Comparison of ENCODE assay signal across 8 cellular contexts in the genomic region with DNA sequence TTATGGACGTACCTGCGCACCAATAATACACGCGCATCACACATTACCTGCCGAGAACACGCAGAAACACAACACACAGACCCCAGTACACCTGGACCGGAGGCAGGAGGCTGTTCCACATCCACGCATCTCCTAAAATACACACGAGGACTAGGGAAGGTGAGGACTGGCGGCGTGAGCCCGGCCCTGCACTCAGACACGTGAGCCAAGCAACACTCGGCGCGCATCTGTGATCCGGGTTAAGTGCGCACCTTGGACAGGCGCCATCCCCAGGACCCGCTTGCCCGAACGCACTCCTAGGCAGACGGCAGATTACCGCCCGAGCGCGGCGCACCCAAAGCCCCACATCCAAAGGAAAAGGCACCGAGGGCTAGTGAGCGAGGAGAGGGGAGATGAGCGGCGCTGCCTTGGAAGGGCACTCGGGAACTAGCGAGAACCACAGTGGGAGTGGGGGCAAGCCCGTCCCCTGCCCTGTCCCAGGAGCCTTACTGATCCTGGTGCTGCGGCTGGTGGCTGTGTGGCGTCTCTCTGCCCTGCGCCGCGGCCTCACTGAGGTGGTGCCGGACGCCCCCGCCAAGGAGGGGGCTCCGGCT.
A peak's percentile ranks its signal among the peaks of the same experiment; 100 is the strongest.
DNase-seq lines count a peak whose midpoint lies in the region; ATAC-seq and TF ChIP-seq lines count a peak whose summit lies in the region.

No MANE protein-coding gene starts in this region.

- no peak for TF ChIP-seq CTCF in OCI-LY1 (IDR thresholded peaks at IDR 0.05; ENCODE audit: low read length)

- no peaks in the 10 kb centered on the region for H3K4me1 ChIP-seq in OCI-LY1 (ENCODE audit: insufficient read depth, low read length, severe bottlenecking)

- peak overlapping the region; percentile 26; the same call in 1 of the 2 replicates for H3K4me2 ChIP-seq in OCI-LY1 (ENCODE audit: low read length)

- peaks cover 8% of the 10 kb centered on the region for H3K27me3 ChIP-seq in OCI-LY1 (ENCODE audit: insufficient read depth, low read length)

- no peaks in the 10 kb centered on the region for H3K9me3 ChIP-seq in OCI-LY1 (ENCODE audit: low read length)

- no peak overlapping the region for H3K4me3 ChIP-seq in OCI-LY1 (ENCODE audit: low read depth, low read length, poor library complexity, severe bottlenecking)

- H3F3A ChIP-seq in OCI-LY1 (ENCODE audit: insufficient read depth, low read length): no peaks in the 10 kb centered on the region

- no peaks in the 10 kb centered on the region for H3K9me2 ChIP-seq in OCI-LY1 (ENCODE audit: low read depth, low read length)

- H3K27ac ChIP-seq in OCI-LY1 (ENCODE audit: low read depth, low read length, poor library complexity, severe bottlenecking): no peak overlapping the region
- peak overlapping the region; percentile 77 for H3K27ac ChIP-seq in caudate nucleus (ENCODE audit: low read depth, low read length)

- peak; percentile 20 for ATAC-seq in HG02938 (IDR thresholded peaks at IDR 0.05; ENCODE audit: unreplicated experiment)

- no peak overlapping the region for H3K9ac ChIP-seq in OCI-LY1 (ENCODE audit: low read length)

- no peaks in the 10 kb centered on the region for H3K79me2 ChIP-seq in OCI-LY1 (ENCODE audit: insufficient read depth, low read length)

- H2AFZ ChIP-seq in OCI-LY1 (ENCODE audit: low read length): no peak overlapping the region

- no peaks in the 10 kb centered on the region for H4K20me1 ChIP-seq in OCI-LY1 (ENCODE audit: insufficient read depth, low read length)

- DNase-seq in NCI-H1436 (lab: John Stamatoyannopoulos, UW) (peak; percentile 17), NCI-H1436 treated with DMSO at 0.1 percent for 48 hours (lab: John Stamatoyannopoulos, UW) (no peak), caudate nucleus (lab: John Stamatoyannopoulos, UW) (peak in 39 of 61 donors; percentile 6 to 73 (median 38)), left kidney (ENCODE audit: low read depth, low spot score) (peak; percentile 73), GM19240 (ENCODE audit: insufficient read length, low spot score) (no peak)
- DNase-seq in stimulated activated CD4-positive, alpha-beta T cell treated with anti-CD3 and anti-CD28 coated beads, Interleukin-4, amount 100 ng/mL, for 1 hour: peak; percentile 22

- H3K36me3 ChIP-seq in OCI-LY1 (ENCODE audit: insufficient read depth, low read length): no peaks in the 10 kb centered on the region

Comparison
In these comparisons a context has a peak if more than half of its experiments do, and no peak if none do; other contexts are left out.
1. DNase-seq: peak in NCI-H1436 (single experiment), caudate nucleus (39 of 61), left kidney (single experiment) and stimulated activated CD4-positive, alpha-beta T cell treated with anti-CD3 and anti-CD28 coated beads, Interleukin-4, amount 100 ng/mL, for 1 hour (single experiment); none in NCI-H1436 treated with DMSO at 0.1 percent for 48 hours (single experiment) and GM19240 (single experiment).